Comparison of ENCODE assay signal across 14 cellular contexts in the genomic region with DNA sequence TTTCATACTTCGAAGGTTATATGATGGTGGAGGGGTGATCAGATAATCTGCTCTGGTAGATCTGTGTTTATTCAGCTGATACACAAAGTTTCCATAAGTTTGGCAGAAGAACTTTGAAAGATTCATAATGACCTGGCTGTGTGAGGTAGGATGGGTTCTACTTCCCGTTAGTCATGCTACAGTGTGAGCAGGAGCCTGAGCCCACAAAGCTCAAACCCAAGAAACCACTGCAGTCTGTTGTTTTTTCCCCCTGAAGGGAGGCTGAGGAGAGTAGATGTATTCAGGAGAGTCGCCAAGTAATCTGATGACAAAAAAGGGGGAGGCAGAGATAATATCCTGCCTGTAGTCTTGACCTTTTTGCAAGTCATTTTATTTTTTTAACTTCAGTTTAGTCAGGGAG. TPM values are rescaled to one million over a fixed set of nuclear protein-coding genes. Genes with fewer than 3 reads are reported as not detected.
DNase-seq lines count a peak whose midpoint lies in the region; ATAC-seq, FAIRE-seq and TF ChIP-seq lines count a peak whose summit lies in the region.
"Had no signal": no experiment of that assay in that cellular context is flagged by ENCODE, and none has a peak within 500 bp of the region (broad histone marks: within the 10 kb centered on the region; RNA-seq: fewer than 3 reads in every experiment).

No MANE protein-coding gene starts in this region.

- H3K27me3 Mint-ChIP-seq in activated naive CD8-positive, alpha-beta T cell treated with anti-CD3 and anti-CD28 coated beads for 36 hours: peaks cover 12% of the 10 kb centered on the region
- peaks cover 0 to 5% (median 0%) of the 10 kb centered on the region in 3 donors for H3K27me3 Mint-ChIP-seq in immature natural killer cell (ENCODE audit: low read depth in 3 of 3)
- H3K27me3 Mint-ChIP-seq in Calu3 (ENCODE audit: unreplicated experiment): no peaks in the 10 kb centered on the region

- dilution Hi-C loops in IMR-90 (cut with HindIII; ENCODE audit: low sequenced_read_pairs, unreplicated experiment): no loop called here

- no peaks in the 10 kb centered on the region for H3K36me3 Mint-ChIP-seq in activated naive CD8-positive, alpha-beta T cell treated with anti-CD3 and anti-CD28 coated beads for 36 hours
- H3K36me3 Mint-ChIP-seq in immature natural killer cell (no peaks in the 10 kb centered on the region), Calu3 (ENCODE audit: insufficient read depth, unreplicated experiment) (no peaks in the 10 kb centered on the region)

- H3K27ac ChIP-seq in IMR-90 (ENCODE audit: insufficient read depth, low read length) (no peak overlapping the region), vagina (no peak overlapping the region), kidney (ENCODE audit: low read depth in 2 of 2, low read length in 2 of 2) (no peak overlapping the region)
- H3K27ac ChIP-seq: BLaER1, esophagus squamous epithelium had no signal

- DNase-seq in AG08396 (ENCODE audit: low spot score): peak; percentile 4
- DNase-seq in IMR-90: peak; percentile 78
- peak; percentile 45 for DNase-seq in activated naive CD8-positive, alpha-beta T cell treated with anti-CD3 and anti-CD28 coated beads for 36 hours
- no peak for DNase-seq in immature natural killer cell
- no peak for DNase-seq in vagina (ENCODE audit: extremely low spot score in 2 of 2)
- DNase-seq in NCI-H2227 treated with DMSO at 0.1 percent for 48 hours (lab: John Stamatoyannopoulos, UW): no peak
- DNase-seq in kidney: no peak
- DNase-seq in Calu3: no peak
- DNase-seq: activated T-cell treated with anti-CD3 and anti-CD28 coated beads, Interleukin-2, amount 50 U/mL, for 1 hour; esophagus squamous epithelium; NCI-H524; SIG-M5; substantia nigra had no signal

- no peak overlapping the region for H2AK5ac ChIP-seq in IMR-90 (ENCODE audit: low read depth, low read length)

- H3K18ac ChIP-seq in IMR-90 (ENCODE audit: low read depth, low read length): no peak overlapping the region; the same call in 1 of the 2 replicates

- no peak overlapping the region for H3K14ac ChIP-seq in IMR-90 (replicated peaks; ENCODE audit: low read depth, low read length)

- H3K36me3 ChIP-seq in IMR-90 (ENCODE audit: control insufficient read depth, insufficient read depth, low read length) (no peaks in the 10 kb centered on the region), vagina (no peaks in the 10 kb centered on the region), kidney (ENCODE audit: control insufficient read depth in 1 of 2, insufficient read depth in 2 of 2, low read length in 2 of 2) (no peaks in the 10 kb centered on the region)
- H3K36me3 ChIP-seq: BLaER1, esophagus squamous epithelium had no signal

- TF ChIP-seq CTCF in IMR-90 (conservative IDR thresholded peaks at IDR 0.05; ENCODE audit: low read depth, low read length): no peak
- no peak for TF ChIP-seq CTCF in vagina (IDR thresholded peaks at IDR 0.05)
- TF ChIP-seq CTCF in kidney (IDR thresholded peaks at IDR 0.05; ENCODE audit: borderline replicate concordance, extremely low read depth, insufficient read depth): no peak
- TF ChIP-seq CTCF in Calu3 (IDR thresholded peaks at IDR 0.05; ENCODE audit: unreplicated experiment): no peak

- no peak for TF ChIP-seq RAD21 in IMR-90 (IDR thresholded peaks at IDR 0.05; ENCODE audit: low read length)

- FAIRE-seq in kidney (lab: Jason Lieb, UNC): no peak

- no peak overlapping the region for H3K23ac ChIP-seq in IMR-90 (ENCODE audit: low read depth, low read length)

- H3K9me3 ChIP-seq in IMR-90 (ENCODE audit: control insufficient read depth, insufficient read depth, low read length) (no peaks in the 10 kb centered on the region), vagina (no peaks in the 10 kb centered on the region), kidney (ENCODE audit: control insufficient read depth in 1 of 2, low read length in 2 of 2) (no peaks in the 10 kb centered on the region)
- H3K9me3 ChIP-seq: BLaER1, esophagus squamous epithelium had no signal

- no peak overlapping the region for H3K56ac ChIP-seq in IMR-90 (ENCODE audit: extremely low read depth, insufficient read depth, low read length)

- H3K27me3 ChIP-seq in IMR-90 (ENCODE audit: control insufficient read depth, insufficient read depth, low read length) (no peaks in the 10 kb centered on the region), vagina (no peaks in the 10 kb centered on the region)
- H3K27me3 ChIP-seq: BLaER1, esophagus squamous epithelium had no signal

- H3K27ac Mint-ChIP-seq in activated naive CD8-positive, alpha-beta T cell treated with anti-CD3 and anti-CD28 coated beads for 36 hours: no peak overlapping the region
- H3K27ac Mint-ChIP-seq in immature natural killer cell (peak overlapping the region in 1 of 6 donors; percentile 13), Calu3 (ENCODE audit: unreplicated experiment) (no peak overlapping the region)

- no peak overlapping the region for H3K9ac ChIP-seq in IMR-90 (ENCODE audit: low read depth, low read length)
- no peak overlapping the region for H3K9ac ChIP-seq in kidney (ENCODE audit: low read length in 2 of 2)
- H3K9ac ChIP-seq: BLaER1 had no signal

- ATAC-seq in IMR-90 (ENCODE audit: low read depth): no peak; the same call in none of the 2 replicates

- H4K5ac ChIP-seq in IMR-90 (ENCODE audit: low read depth, low read length): no peak overlapping the region

- CTCF ChIA-PET in IMR-90 (lab: Yijun Ruan, JAX) (no interaction called here), Calu3 (lab: Charles Lee) (no interaction called here)

- BruUV-seq in IMR-90 (replicated peaks; lab: Mats Ljungman, UMichigan) (no TSS peak), Calu3 (replicated peaks; lab: Mats Ljungman, UMichigan) (no TSS peak)

- POLR2A ChIA-PET in IMR-90 (lab: Charles Lee; ENCODE audit: unreplicated experiment): interaction anchor here (0.6 kb wide), 1 partner anchor 378 kb away, joined by 5 read pairs; no protein-coding TSS in a partner anchor

- no peaks in the 10 kb centered on the region for H3K9me1 ChIP-seq in IMR-90 (ENCODE audit: insufficient read depth, low read length)

- no peak overlapping the region for H2AFZ ChIP-seq in IMR-90 (replicated peaks; ENCODE audit: low read length, poor library complexity)

- TF ChIP-seq POLR2A in IMR-90 (IDR thresholded peaks at IDR 0.05; ENCODE audit: low read depth, low read length): no peak
- no peak for TF ChIP-seq POLR2A in vagina (IDR thresholded peaks at IDR 0.05)

- no peaks in the 10 kb centered on the region for H4K20me1 ChIP-seq in IMR-90 (ENCODE audit: insufficient read depth, low read length)
- H4K20me1 ChIP-seq: BLaER1 had no signal

- intact Hi-C loops in IMR-90 (cut with micrococcal nuclease): no loop called here
- intact Hi-C loops in vagina (cut with DNase I): no loop called here
- intact Hi-C loops in kidney (cut with DNase I): no loop called here
- intact Hi-C loops in Calu3 (cut with micrococcal nuclease; ENCODE audit: unreplicated experiment): no loop called here

- H3K9me3 Mint-ChIP-seq in activated naive CD8-positive, alpha-beta T cell treated with anti-CD3 and anti-CD28 coated beads for 36 hours: peaks cover 3% of the 10 kb centered on the region
- H3K9me3 Mint-ChIP-seq in immature natural killer cell (no peaks in the 10 kb centered on the region), Calu3 (ENCODE audit: low read depth, unreplicated experiment) (no peaks in the 10 kb centered on the region)

- WGBS in IMR-90 (ENCODE audit: extremely low coverage in 2 of 2, insufficient read length in 1 of 2), 2 experiments: no CpG with 5 or more reads among the region's 3 CpGs

- no peak overlapping the region for H3K4me2 ChIP-seq in IMR-90 (ENCODE audit: low read depth, low read length)
- H3K4me2 ChIP-seq: BLaER1 had no signal

- in situ Hi-C loops in IMR-90 (cut with MboI; ENCODE audit: low sequenced_read_pairs): no loop called here

- H3K4me3 Mint-ChIP-seq in activated naive CD8-positive, alpha-beta T cell treated with anti-CD3 and anti-CD28 coated beads for 36 hours: no peak overlapping the region
- H3K4me3 Mint-ChIP-seq in immature natural killer cell (peak overlapping the region in 3 of 5 donors; percentile 2 to 39 (median 9)), Calu3 (ENCODE audit: low read depth, unreplicated experiment) (no peak overlapping the region)

- H4K91ac ChIP-seq in IMR-90 (ENCODE audit: insufficient read depth, low read depth, low read length): no peak overlapping the region

- no peak overlapping the region for H2BK5ac ChIP-seq in IMR-90 (ENCODE audit: low read depth, low read length, poor library complexity, severe bottlenecking)

- H3K4me1 Mint-ChIP-seq in activated naive CD8-positive, alpha-beta T cell treated with anti-CD3 and anti-CD28 coated beads for 36 hours: peaks cover 11% of the 10 kb centered on the region
- peaks cover 10 to 23% of the 10 kb centered on the region in 2 donors for H3K4me1 Mint-ChIP-seq in immature natural killer cell
- H3K4me1 Mint-ChIP-seq in Calu3 (ENCODE audit: low read depth, unreplicated experiment): no peaks in the 10 kb centered on the region

- H2AK9ac ChIP-seq in IMR-90 (replicated peaks; ENCODE audit: low read depth, low read length, poor library complexity): no peak overlapping the region

- H4K8ac ChIP-seq in IMR-90 (ENCODE audit: low read depth in 2 of 2, low read length in 2 of 2): no peak overlapping the region

- no peak overlapping the region for H2BK120ac ChIP-seq in IMR-90 (ENCODE audit: low read depth, low read length)

- H3K4me3 ChIP-seq in IMR-90 (ENCODE audit: insufficient read depth, low read depth, low read length) (no peak overlapping the region), vagina (no peak overlapping the region), kidney (ENCODE audit: low read length in 2 of 2) (no peak overlapping the region)
- H3K4me3 ChIP-seq: BLaER1, esophagus squamous epithelium had no signal

- no peak overlapping the region for H3K4ac ChIP-seq in IMR-90 (ENCODE audit: low read depth, low read length)

- no peaks in the 10 kb centered on the region for H3K4me1 ChIP-seq in IMR-90 (ENCODE audit: control insufficient read depth, insufficient read depth, low read length)
- H3K4me1 ChIP-seq in vagina: no peaks in the 10 kb centered on the region
- H3K4me1 ChIP-seq in kidney (ENCODE audit: control insufficient read depth in 1 of 2, insufficient read depth in 1 of 2, low read depth in 1 of 2, low read length in 2 of 2): no peaks in the 10 kb centered on the region
- H3K4me1 ChIP-seq: BLaER1, esophagus squamous epithelium had no signal

- no peak overlapping the region for H2BK15ac ChIP-seq in IMR-90 (ENCODE audit: low read depth, low read length)

- no peak overlapping the region for H2BK20ac ChIP-seq in IMR-90 (ENCODE audit: low read depth, low read length)

- H3K79me1 ChIP-seq in IMR-90 (ENCODE audit: low read depth in 1 of 2, low read length in 2 of 2): no peaks in the 10 kb centered on the region

RNA-seq across cellular contexts. Expression of gene PPP3CA, which starts 52.8 kb away (rescaled TPM):
- total RNA-seq in IMR-90 (2012; rRNA removed) (48.6 and 52.5 TPM in 2 replicates), vagina (45.9 TPM), kidney (31.5 TPM), Calu3 (2022) (33.2 and 33.7 TPM in 2 replicates)
- polyA plus RNA-seq in IMR-90 (2012; rRNA removed) (11.4 and 14.5 TPM in 2 replicates), immature natural killer cell (10 to 100 TPM in 2 of 3 donors, 1 to 10 TPM in 1; 9.4 to 13.6 (median 10.8) TPM), kidney (ENCODE audit: insufficient read depth, low read depth, low replicate concordance) (6.9 TPM)
- 3.9 and 4.6 TPM in 2 replicates for polyA plus RNA-seq in IMR-90 (2012; cell fraction: cytosol; rRNA removed)
- 2.2 and 8.0 TPM in 2 replicates for polyA plus RNA-seq in IMR-90 (2012; cell fraction: nucleus; rRNA removed; ENCODE audit: low replicate concordance)
- total RNA-seq in activated naive CD8-positive, alpha-beta T cell treated with anti-CD3 and anti-CD28 coated beads for 36 hours: 10 to 100 TPM; 14.5 to 16.4 TPM

Comparison
In these comparisons a context has a peak if more than half of its experiments do, and no peak if none do; other contexts are left out.
1. DNase-seq: peak in AG08396 (single experiment), IMR-90 (single experiment) and activated naive CD8-positive, alpha-beta T cell treated with anti-CD3 and anti-CD28 coated beads for 36 hours (single experiment); none in immature natural killer cell (0 of 3), vagina (0 of 2), NCI-H2227 treated with DMSO at 0.1 percent for 48 hours (single experiment), kidney (single experiment) and Calu3 (single experiment).
2. H3K4me3 Mint-ChIP-seq: peak in immature natural killer cell (3 of 5); none in activated naive CD8-positive, alpha-beta T cell treated with anti-CD3 and anti-CD28 coated beads for 36 hours (single experiment) and Calu3 (single experiment).